8 cellular contexts compared by ENCODE assay signal in the genomic region with DNA sequence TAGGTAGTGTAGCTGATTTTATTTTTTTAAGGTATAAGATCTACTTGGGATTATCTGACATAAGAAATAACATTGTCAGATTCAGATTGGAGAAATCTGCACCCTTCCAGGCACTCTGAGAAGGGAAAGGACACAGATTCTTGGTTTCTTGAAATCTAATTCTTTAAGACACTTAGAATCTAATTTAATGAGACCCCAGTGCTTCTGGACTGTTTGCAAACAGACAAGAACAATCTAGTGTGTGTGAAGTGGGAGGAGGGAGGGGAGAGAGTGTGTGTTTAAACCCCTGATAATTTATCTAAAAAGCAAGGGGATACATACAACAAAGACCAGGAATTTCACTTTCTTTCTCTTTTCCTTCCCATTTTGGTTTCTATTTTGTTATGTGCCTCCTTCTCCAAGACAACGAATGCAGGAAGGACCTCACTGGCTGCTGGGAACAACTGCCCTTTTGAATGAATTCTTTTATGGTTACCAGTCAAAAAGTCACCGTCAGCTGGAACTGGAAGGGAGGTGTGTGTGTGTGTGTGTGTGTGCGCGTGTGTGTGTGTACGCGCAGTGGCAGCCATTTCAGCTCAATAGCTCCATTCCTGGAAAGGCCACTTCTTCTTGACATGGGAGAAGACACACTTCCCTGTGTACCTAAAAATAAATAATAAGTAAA.
DNase-seq lines count a peak whose midpoint lies in the region; ATAC-seq and TF ChIP-seq lines count a peak whose summit lies in the region.

No MANE protein-coding gene starts in this region.

- H3K4ac ChIP-seq in trophoblast cell (ENCODE audit: low read depth, low read length), result no peak overlapping the region

- no peaks in the 10 kb centered on the region for H3K9me2 ChIP-seq in OCI-LY7 (ENCODE audit: insufficient read depth, low read length)

- no peak overlapping the region for H2BK5ac ChIP-seq in trophoblast cell (ENCODE audit: low read depth, low read length, poor library complexity)

- DNase-seq in ELR (ENCODE audit: low read depth) (peak; percentile 91), OCI-LY7 (ENCODE audit: low spot score) (peak; percentile 44), fibroblast of mammary gland (ENCODE audit: low read depth) (peak; percentile 85), trophoblast cell (peak; percentile 73 to 86), gastrocnemius medialis (no peak), iPS-NIHi11 (ENCODE audit: low spot score) (no peak)

- H3K4me1 ChIP-seq in OCI-LY7 (ENCODE audit: insufficient read depth, low read length, poor library complexity, severe bottlenecking), result peaks cover 66% of the 10 kb centered on the region
- peaks cover 11 to 23% of the 10 kb centered on the region in 2 experiments for H3K4me1 ChIP-seq in trophoblast cell (ENCODE audit: control insufficient read depth in 1 of 2, insufficient read depth in 2 of 2, low read length in 2 of 2)
- peaks cover 20% of the 10 kb centered on the region in 2 donors for H3K4me1 ChIP-seq in gastrocnemius medialis

- no peaks in the 10 kb centered on the region for H3K27me3 ChIP-seq in trophoblast cell (ENCODE audit: insufficient read depth, low read length)
- H3K27me3 ChIP-seq in gastrocnemius medialis, result no peaks in the 10 kb centered on the region

- no peaks in the 10 kb centered on the region for H3K9me3 ChIP-seq in OCI-LY7 (ENCODE audit: low read length)
- peaks cover 2% of the 10 kb centered on the region for H3K9me3 ChIP-seq in trophoblast cell (ENCODE audit: insufficient read depth, low read depth, low read length)
- no peaks in the 10 kb centered on the region for H3K9me3 ChIP-seq in gastrocnemius medialis

- H3K79me1 ChIP-seq in trophoblast cell (ENCODE audit: low read length), result peaks cover 5% of the 10 kb centered on the region

- POLR2A ChIA-PET in OCI-LY7 (lab: Charles Lee), result interaction anchor here (0.5 to 10.4 kb wide), 14 partner anchors 10 to 379 kb away, joined by 3 to 102 read pairs (median 4); no protein-coding TSS in a partner anchor

- H3K36me3 ChIP-seq in OCI-LY7 (ENCODE audit: insufficient read depth, low read length) (no peaks in the 10 kb centered on the region), trophoblast cell (ENCODE audit: control insufficient read depth in 1 of 2, insufficient read depth in 2 of 2, low read length in 2 of 2) (no peaks in the 10 kb centered on the region), gastrocnemius medialis (no peaks in the 10 kb centered on the region)

- no CpG with 5 or more reads among the region's 6 CpGs for WGBS in trophoblast cell (ENCODE audit: extremely low coverage, insufficient coverage, insufficient read length)

- peak overlapping the region; percentile 71 for H3K27ac ChIP-seq in OCI-LY7 (ENCODE audit: low read depth, low read length, poor library complexity, severe bottlenecking)
- H3K27ac ChIP-seq in trophoblast cell (ENCODE audit: low read depth, low read length), result no peak overlapping the region
- peak overlapping the region in 2 of 4 donors; percentile 71 to 73 for H3K27ac ChIP-seq in gastrocnemius medialis

- no peak overlapping the region for H3K23ac ChIP-seq in trophoblast cell (ENCODE audit: low read length)

- H2BK12ac ChIP-seq in trophoblast cell (ENCODE audit: low read length), result no peak overlapping the region

- no peak overlapping the region for H4K8ac ChIP-seq in trophoblast cell (ENCODE audit: low read depth, low read length)

- H4K12ac ChIP-seq in trophoblast cell (ENCODE audit: low read depth, low read length), result no peak overlapping the region

- no peak overlapping the region for H3K9ac ChIP-seq in trophoblast cell (ENCODE audit: low read length)

- no peak overlapping the region for H4K91ac ChIP-seq in trophoblast cell (ENCODE audit: low read depth, low read length)

- no peak for ATAC-seq in gastrocnemius medialis
- no peak for ATAC-seq in GM21515 (IDR thresholded peaks at IDR 0.05; ENCODE audit: unreplicated experiment)
- ATAC-seq in HG03354 (IDR thresholded peaks at IDR 0.05; ENCODE audit: poor library complexity, severe bottlenecking, unreplicated experiment), result no peak

- intact Hi-C loops in OCI-LY7 (cut with micrococcal nuclease; ENCODE audit: unreplicated experiment), result loop anchor here (1.0 to 10.0 kb wide), 6 partner anchors 26 to 716 kb away; a partner anchor contains a TSS
- intact Hi-C loops in gastrocnemius medialis (cut with DNase I; ENCODE audit: low total_unique reads), result loop anchor here (1.0 kb wide), 1 partner anchor 364 kb away; no protein-coding TSS in a partner anchor

- no peak for TF ChIP-seq POLR2A in gastrocnemius medialis (IDR thresholded peaks at IDR 0.05)

- H3K4me2 ChIP-seq in OCI-LY7 (ENCODE audit: low read length), result peak overlapping the region; percentile 84
- no peak overlapping the region for H3K4me2 ChIP-seq in trophoblast cell (ENCODE audit: low read length)

- no peak overlapping the region for H2BK120ac ChIP-seq in trophoblast cell (ENCODE audit: insufficient read depth, low read length, poor library complexity)

- H3K4me3 ChIP-seq in OCI-LY7 (ENCODE audit: low read depth, low read length, poor library complexity, severe bottlenecking) (peak overlapping the region; percentile 62), fibroblast of mammary gland (ENCODE audit: control insufficient read depth, low read depth, low read length) (no peak overlapping the region), trophoblast cell (ENCODE audit: low read depth, low read length) (no peak overlapping the region), gastrocnemius medialis (peak overlapping the region in 1 of 4 donors; percentile 12)

- H2AK5ac ChIP-seq in trophoblast cell (ENCODE audit: low read length), result no peak overlapping the region

- H3K79me2 ChIP-seq in OCI-LY7 (ENCODE audit: insufficient read depth, low read depth, low read length) (no peaks in the 10 kb centered on the region), trophoblast cell (ENCODE audit: control insufficient read depth, insufficient read depth, low read length, poor library complexity) (no peaks in the 10 kb centered on the region)

- H3K14ac ChIP-seq in trophoblast cell (ENCODE audit: low read length), result no peak overlapping the region

- CTCF ChIA-PET in OCI-LY7 (lab: Charles Lee; ENCODE audit: unreplicated experiment), result interaction anchor here (0.6 to 2.1 kb wide), 3 partner anchors 11 to 394 kb away, joined by 3 to 9 read pairs (median 4); no protein-coding TSS in a partner anchor

- no peak overlapping the region for H3K18ac ChIP-seq in trophoblast cell (ENCODE audit: low read length)

- H2AFZ ChIP-seq in OCI-LY7 (ENCODE audit: low read length), result peak overlapping the region; percentile 98
- no peak overlapping the region for H2AFZ ChIP-seq in trophoblast cell (ENCODE audit: insufficient read depth, low read length, poor library complexity)

- H4K20me1 ChIP-seq in OCI-LY7 (ENCODE audit: insufficient read depth, low read length), result no peaks in the 10 kb centered on the region

- BruUV-seq in OCI-LY7 (replicated peaks; lab: Mats Ljungman, UMichigan), result no TSS peak

- no peak for TF ChIP-seq CTCF in OCI-LY7 (conservative IDR thresholded peaks at IDR 0.05; ENCODE audit: low read length)
- no peak for TF ChIP-seq CTCF in fibroblast of mammary gland (conservative IDR thresholded peaks at IDR 0.05; ENCODE audit: control insufficient read depth, insufficient read depth, low read depth, low read length)
- no peak for TF ChIP-seq CTCF in gastrocnemius medialis (IDR thresholded peaks at IDR 0.05 in 4 of 5, conservative IDR thresholded peaks at IDR 0.05 in 1 of 5)

- in situ Hi-C loops in gastrocnemius medialis (cut with MboI; ENCODE audit: low sequenced_read_pairs in 4 of 4), result loop anchor here in 3 of 4 donors (5.0 to 10.0 kb wide), 3 partner anchors 124 to 366 kb away; no protein-coding TSS in a partner anchor

Comparison
In these comparisons a context has a peak if more than half of its experiments do, and no peak if none do; other contexts are left out.
1. DNase-seq: peak in ELR (single experiment), OCI-LY7 (single experiment), fibroblast of mammary gland (single experiment) and trophoblast cell (2 of 2); none in gastrocnemius medialis (0 of 2) and iPS-NIHi11 (single experiment).